Comparison of ENCODE assay signal across 1 cellular context in the genomic region with DNA sequence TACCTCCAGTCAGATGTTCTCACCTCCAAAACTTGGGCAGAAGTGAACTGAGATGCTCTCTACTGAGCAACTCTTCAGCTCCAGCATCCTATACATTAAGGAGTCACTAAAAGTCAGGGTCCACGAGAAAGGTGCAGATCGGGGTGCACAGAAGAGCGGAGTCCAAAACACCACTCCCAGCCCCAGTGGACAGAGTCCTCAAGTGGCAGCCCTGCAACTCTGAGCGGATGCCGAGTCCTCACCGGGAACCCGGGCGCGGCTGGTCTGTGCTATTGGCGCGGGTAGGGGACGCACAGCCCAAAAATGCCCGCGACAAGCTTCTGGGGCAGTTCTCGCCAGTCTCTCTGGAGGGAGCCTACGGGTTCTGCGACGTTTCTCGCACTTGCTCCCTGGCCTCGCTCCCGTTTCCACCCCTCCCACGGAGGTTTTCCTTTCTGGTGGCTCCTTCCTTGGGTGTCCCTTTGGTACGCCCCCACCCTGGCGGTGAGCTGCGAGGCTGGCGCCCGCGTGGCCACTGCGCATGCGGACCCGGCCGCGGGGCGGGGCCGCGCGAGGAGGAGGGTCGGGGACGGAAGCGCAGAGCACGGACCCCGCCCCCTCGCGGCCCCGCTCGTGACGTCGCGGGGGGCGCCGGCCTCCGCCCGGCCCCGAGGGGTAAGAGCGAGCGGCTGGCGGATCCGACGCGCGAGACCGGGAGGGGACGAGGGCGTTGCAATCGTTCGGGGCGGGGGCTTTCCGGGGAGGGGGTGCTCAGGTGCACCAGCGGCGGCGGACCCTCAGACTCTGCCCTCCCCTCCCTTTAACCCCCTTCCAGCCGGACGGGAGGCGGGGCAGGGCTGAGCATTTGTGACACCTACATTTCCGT.
A peak's percentile ranks its signal among the peaks of the same experiment; 100 is the strongest.
TF ChIP-seq lines count a peak whose summit lies in the region.

TMEM219 (plus strand) TSS at position 601 of the 865 bp plus-strand sequence. CDS start 1,065 bp downstream, outside the sequence.

TF ChIP-seq in HEK293, 187 proteins besides CTCF, POLR2A, EP300 and RAD21 (continued from another document and continues in another):
- TF ChIP-seq PATZ1 (tag by site-specific recombination; IDR thresholded peaks at IDR 0.05): peak; percentile 98
- 0 out of 2 replicates have a peak, but pooled peaks have one; percentile 8 for TF ChIP-seq OSR2 (tag by site-specific recombination; IDR thresholded peaks at IDR 0.05)
- TF ChIP-seq ZNF549 (tag by site-specific recombination; IDR thresholded peaks at IDR 0.05): no peak
- peak; percentile 23; the same call in 1 of the 2 replicates for TF ChIP-seq ZNF501 (tag by site-specific recombination; IDR thresholded peaks at IDR 0.05)
- peak; percentile 77; the same call in 1 of the 2 replicates for TF ChIP-seq HOXC10 (CRISPR knock-in tag; IDR thresholded peaks at IDR 0.05)
- TF ChIP-seq ZNF621 (tag by site-specific recombination; IDR thresholded peaks at IDR 0.05): no peak
- no peak for TF ChIP-seq ZNF792 (tag by site-specific recombination; IDR thresholded peaks at IDR 0.05)
- TF ChIP-seq SP2 (tag by site-specific recombination; IDR thresholded peaks at IDR 0.05): peak; percentile 65
- peak; percentile 72 for TF ChIP-seq KLF16 (tag by site-specific recombination; IDR thresholded peaks at IDR 0.05)
- peak; percentile 98 for TF ChIP-seq ZBTB20 (tag by site-specific recombination; IDR thresholded peaks at IDR 0.05)
- TF ChIP-seq, protein P1, sequence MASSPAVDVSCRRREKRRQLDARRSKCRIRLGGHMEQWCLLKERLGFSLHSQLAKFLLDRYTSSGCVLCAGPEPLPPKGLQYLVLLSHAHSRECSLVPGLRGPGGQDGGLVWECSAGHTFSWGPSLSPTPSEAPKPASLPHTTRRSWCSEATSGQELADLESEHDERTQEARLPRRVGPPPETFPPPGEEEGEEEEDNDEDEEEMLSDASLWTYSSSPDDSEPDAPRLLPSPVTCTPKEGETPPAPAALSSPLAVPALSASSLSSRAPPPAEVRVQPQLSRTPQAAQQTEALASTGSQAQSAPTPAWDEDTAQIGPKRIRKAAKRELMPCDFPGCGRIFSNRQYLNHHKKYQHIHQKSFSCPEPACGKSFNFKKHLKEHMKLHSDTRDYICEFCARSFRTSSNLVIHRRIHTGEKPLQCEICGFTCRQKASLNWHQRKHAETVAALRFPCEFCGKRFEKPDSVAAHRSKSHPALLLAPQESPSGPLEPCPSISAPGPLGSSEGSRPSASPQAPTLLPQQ (tag by site-specific recombination; IDR thresholded peaks at IDR 0.05): no peak
- no peak for TF ChIP-seq ZNF114 (tag by site-specific recombination; IDR thresholded peaks at IDR 0.05)
- TF ChIP-seq ZNF341 (tag by site-specific recombination; IDR thresholded peaks at IDR 0.05; ENCODE audit: low read depth): peak; percentile 60
- TF ChIP-seq ZNF16 (tag by site-specific recombination; IDR thresholded peaks at IDR 0.05; ENCODE audit: low read depth): no peak
- TF ChIP-seq ZNF292 (tag by site-specific recombination; IDR thresholded peaks at IDR 0.05; ENCODE audit: borderline replicate concordance, low read depth): no peak
- TF ChIP-seq ZNF660 (tag by site-specific recombination; IDR thresholded peaks at IDR 0.05): peak; percentile 56; the same call in 1 of the 2 replicates
- TF ChIP-seq, protein P2, sequence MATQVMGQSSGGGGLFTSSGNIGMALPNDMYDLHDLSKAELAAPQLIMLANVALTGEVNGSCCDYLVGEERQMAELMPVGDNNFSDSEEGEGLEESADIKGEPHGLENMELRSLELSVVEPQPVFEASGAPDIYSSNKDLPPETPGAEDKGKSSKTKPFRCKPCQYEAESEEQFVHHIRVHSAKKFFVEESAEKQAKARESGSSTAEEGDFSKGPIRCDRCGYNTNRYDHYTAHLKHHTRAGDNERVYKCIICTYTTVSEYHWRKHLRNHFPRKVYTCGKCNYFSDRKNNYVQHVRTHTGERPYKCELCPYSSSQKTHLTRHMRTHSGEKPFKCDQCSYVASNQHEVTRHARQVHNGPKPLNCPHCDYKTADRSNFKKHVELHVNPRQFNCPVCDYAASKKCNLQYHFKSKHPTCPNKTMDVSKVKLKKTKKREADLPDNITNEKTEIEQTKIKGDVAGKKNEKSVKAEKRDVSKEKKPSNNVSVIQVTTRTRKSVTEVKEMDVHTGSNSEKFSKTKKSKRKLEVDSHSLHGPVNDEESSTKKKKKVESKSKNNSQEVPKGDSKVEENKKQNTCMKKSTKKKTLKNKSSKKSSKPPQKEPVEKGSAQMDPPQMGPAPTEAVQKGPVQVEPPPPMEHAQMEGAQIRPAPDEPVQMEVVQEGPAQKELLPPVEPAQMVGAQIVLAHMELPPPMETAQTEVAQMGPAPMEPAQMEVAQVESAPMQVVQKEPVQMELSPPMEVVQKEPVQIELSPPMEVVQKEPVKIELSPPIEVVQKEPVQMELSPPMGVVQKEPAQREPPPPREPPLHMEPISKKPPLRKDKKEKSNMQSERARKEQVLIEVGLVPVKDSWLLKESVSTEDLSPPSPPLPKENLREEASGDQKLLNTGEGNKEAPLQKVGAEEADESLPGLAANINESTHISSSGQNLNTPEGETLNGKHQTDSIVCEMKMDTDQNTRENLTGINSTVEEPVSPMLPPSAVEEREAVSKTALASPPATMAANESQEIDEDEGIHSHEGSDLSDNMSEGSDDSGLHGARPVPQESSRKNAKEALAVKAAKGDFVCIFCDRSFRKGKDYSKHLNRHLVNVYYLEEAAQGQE (tag by site-specific recombination; IDR thresholded peaks at IDR 0.05): peak; percentile 32; the same call in 1 of the 2 replicates
- TF ChIP-seq ZNF624 (tag by site-specific recombination; IDR thresholded peaks at IDR 0.05): no peak
- TF ChIP-seq, protein P3, sequence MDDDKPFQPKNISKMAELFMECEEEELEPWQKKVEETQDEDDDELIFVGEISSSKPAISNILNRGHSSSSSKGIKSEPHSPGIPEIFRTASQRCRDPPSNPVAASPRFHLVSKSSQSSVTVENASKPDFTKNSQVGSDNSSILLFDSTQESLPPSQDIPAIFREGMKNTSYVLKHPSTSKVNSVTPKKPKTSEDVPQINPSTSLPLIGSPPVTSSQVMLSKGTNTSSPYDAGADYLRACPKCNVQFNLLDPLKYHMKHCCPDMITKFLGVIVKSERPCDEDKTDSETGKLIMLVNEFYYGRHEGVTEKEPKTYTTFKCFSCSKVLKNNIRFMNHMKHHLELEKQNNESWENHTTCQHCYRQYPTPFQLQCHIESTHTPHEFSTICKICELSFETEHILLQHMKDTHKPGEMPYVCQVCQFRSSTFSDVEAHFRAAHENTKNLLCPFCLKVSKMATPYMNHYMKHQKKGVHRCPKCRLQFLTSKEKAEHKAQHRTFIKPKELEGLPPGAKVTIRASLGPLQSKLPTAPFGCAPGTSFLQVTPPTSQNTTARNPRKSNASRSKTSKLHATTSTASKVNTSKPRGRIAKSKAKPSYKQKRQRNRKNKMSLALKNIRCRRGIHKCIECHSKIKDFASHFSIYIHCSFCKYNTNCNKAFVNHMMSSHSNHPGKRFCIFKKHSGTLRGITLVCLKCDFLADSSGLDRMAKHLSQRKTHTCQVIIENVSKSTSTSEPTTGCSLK (tag by site-specific recombination; IDR thresholded peaks at IDR 0.05): no peak
- no peak for TF ChIP-seq ZFP41 (tag by site-specific recombination; IDR thresholded peaks at IDR 0.05; ENCODE audit: borderline replicate concordance)
- TF ChIP-seq ZNF473 (tag by site-specific recombination; IDR thresholded peaks at IDR 0.05): no peak
- no peak for TF ChIP-seq WT1 (tag by site-specific recombination; IDR thresholded peaks at IDR 0.05)
- TF ChIP-seq ZBTB7A (tag by site-specific recombination; IDR thresholded peaks at IDR 0.05; ENCODE audit: low read depth): 0 out of 2 replicates have a peak, but pooled peaks have one; percentile 73
- TF ChIP-seq ZNF768 (tag by site-specific recombination; IDR thresholded peaks at IDR 0.05): no peak
- TF ChIP-seq ZNF433 (tag by site-specific recombination; IDR thresholded peaks at IDR 0.05; ENCODE audit: low read depth): no peak
- TF ChIP-seq, protein P4, sequence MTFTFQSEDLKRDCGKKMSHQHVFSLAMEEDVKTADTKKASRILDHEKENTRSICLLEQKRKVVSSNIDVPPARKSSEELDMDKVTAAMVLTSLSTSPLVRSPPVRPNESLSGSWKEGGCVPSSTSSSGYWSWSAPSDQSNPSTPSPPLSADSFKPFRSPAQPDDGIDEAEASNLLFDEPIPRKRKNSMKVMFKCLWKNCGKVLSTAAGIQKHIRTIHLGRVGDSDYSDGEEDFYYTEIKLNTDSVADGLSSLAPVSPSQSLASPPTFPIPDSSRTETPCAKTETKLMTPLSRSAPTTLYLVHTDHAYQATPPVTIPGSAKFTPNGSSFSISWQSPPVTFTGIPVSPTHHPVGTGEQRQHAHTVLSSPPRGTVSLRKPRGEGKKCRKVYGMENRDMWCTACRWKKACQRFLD (tag by site-specific recombination; IDR thresholded peaks at IDR 0.05): no peak
- no peak for TF ChIP-seq GLI4 (tag by site-specific recombination; IDR thresholded peaks at IDR 0.05)
- peak; percentile 33; the same call in 1 of the 2 replicates for TF ChIP-seq KLF7 (tag by site-specific recombination; IDR thresholded peaks at IDR 0.05; ENCODE audit: borderline replicate concordance)
- peak; percentile 86 for TF ChIP-seq IKZF3 (tag by site-specific recombination; IDR thresholded peaks at IDR 0.05)
- peak; percentile 67 for TF ChIP-seq KLF8 (tag by site-specific recombination; IDR thresholded peaks at IDR 0.05)
- TF ChIP-seq, protein P5, sequence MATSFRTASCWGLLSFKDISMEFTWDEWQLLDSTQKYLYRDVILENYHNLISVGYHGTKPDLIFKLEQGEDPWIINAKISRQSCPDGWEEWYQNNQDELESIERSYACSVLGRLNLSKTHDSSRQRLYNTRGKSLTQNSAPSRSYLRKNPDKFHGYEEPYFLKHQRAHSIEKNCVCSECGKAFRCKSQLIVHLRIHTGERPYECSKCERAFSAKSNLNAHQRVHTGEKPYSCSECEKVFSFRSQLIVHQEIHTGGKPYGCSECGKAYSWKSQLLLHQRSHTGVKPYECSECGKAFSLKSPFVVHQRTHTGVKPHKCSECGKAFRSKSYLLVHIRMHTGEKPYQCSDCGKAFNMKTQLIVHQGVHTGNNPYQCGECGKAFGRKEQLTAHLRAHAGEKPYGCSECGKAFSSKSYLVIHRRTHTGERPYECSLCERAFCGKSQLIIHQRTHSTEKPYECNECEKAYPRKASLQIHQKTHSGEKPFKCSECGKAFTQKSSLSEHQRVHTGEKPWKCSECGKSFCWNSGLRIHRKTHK (tag by site-specific recombination; IDR thresholded peaks at IDR 0.05): no peak
- no peak for TF ChIP-seq ZFP3 (tag by site-specific recombination; IDR thresholded peaks at IDR 0.05; ENCODE audit: low read depth)
- TF ChIP-seq ZNF18 (tag by site-specific recombination; IDR thresholded peaks at IDR 0.05): no peak; the same call in 1 of the 2 replicates
- no peak; the same call in 1 of the 2 replicates for TF ChIP-seq ZNF394 (tag by site-specific recombination; IDR thresholded peaks at IDR 0.05; ENCODE audit: borderline replicate concordance)
- no peak for TF ChIP-seq ZNF623 (tag by site-specific recombination; IDR thresholded peaks at IDR 0.05)
- no peak for TF ChIP-seq ZNF280D (tag by site-specific recombination; IDR thresholded peaks at IDR 0.05)
- TF ChIP-seq ZNF830 (tag by site-specific recombination; IDR thresholded peaks at IDR 0.05; ENCODE audit: low read depth): no peak
- TF ChIP-seq ZNF266 (tag by site-specific recombination; IDR thresholded peaks at IDR 0.05; ENCODE audit: low read depth): no peak
- peak; percentile 82 for TF ChIP-seq ZBTB17 (tag by site-specific recombination; IDR thresholded peaks at IDR 0.05)
- TF ChIP-seq HOXA7 (CRISPR knock-in tag; IDR thresholded peaks at IDR 0.05; ENCODE audit: borderline replicate concordance): no peak
- no peak for TF ChIP-seq HOXD13 (CRISPR knock-in tag; IDR thresholded peaks at IDR 0.05; ENCODE audit: borderline replicate concordance)
- TF ChIP-seq EGR2 (tag by site-specific recombination; IDR thresholded peaks at IDR 0.05; ENCODE audit: low read depth): peak; percentile 61
- TF ChIP-seq KLF1 (tag by site-specific recombination; IDR thresholded peaks at IDR 0.05): peak; percentile 78
- no peak for TF ChIP-seq ZNF585B (tag by site-specific recombination; IDR thresholded peaks at IDR 0.05)
